ENCODE assay signal across 12 cellular contexts in genomic region chr11:67614730-67615454, GRCh38. TPM values are rescaled to one million over a fixed set of nuclear protein-coding genes. Genes with fewer than 3 reads are reported as not detected.
DNase-seq lines count a peak whose midpoint lies in the region; ATAC-seq lines count a peak whose summit lies in the region.
"Had no signal": no experiment of that assay in that cellular context is flagged by ENCODE, and none has a peak within 500 bp of the region (broad histone marks: within the 10 kb centered on the region; RNA-seq: fewer than 3 reads in every experiment).

No MANE protein-coding gene starts in this region.

- H3K4me3 ChIP-seq in mesenchymal stem cell (ENCODE audit: insufficient read depth in 1 of 2, low read depth in 1 of 2, low read length in 2 of 2) (peak overlapping the region in 1 of 2 experiments; percentile 72), aorta (ENCODE audit: low read length in 2 of 2) (no peak overlapping the region)
- H3K4me3 ChIP-seq: mucosa of descending colon had no signal

- H3K27ac ChIP-seq in mesenchymal stem cell (ENCODE audit: low read length, poor library complexity, severe bottlenecking) (no peak overlapping the region), aorta (ENCODE audit: low read depth in 1 of 2, low read length in 2 of 2) (no peak overlapping the region)

- H3K4me2 ChIP-seq in mesenchymal stem cell (ENCODE audit: low read length, poor library complexity, severe bottlenecking) = no peak overlapping the region

- H2AFZ ChIP-seq in mesenchymal stem cell (ENCODE audit: low read depth, low read length) = no peak overlapping the region

- H4K8ac ChIP-seq in mesenchymal stem cell (ENCODE audit: low read length) = no peak overlapping the region

- H3K27me3 ChIP-seq in mesenchymal stem cell (ENCODE audit: control insufficient read depth in 1 of 2, insufficient read depth in 1 of 2, low read length in 2 of 2) (peaks cover 8 to 37% of the 10 kb centered on the region in 2 experiments), aorta (ENCODE audit: control insufficient read depth in 1 of 2, insufficient read depth in 2 of 2, low read length in 1 of 2) (no peaks in the 10 kb centered on the region)

- H3K23ac ChIP-seq in mesenchymal stem cell (ENCODE audit: low read length in 2 of 2) = no peak overlapping the region

- no peaks in the 10 kb centered on the region for H3K9me3 Mint-ChIP-seq in activated naive CD4-positive, alpha-beta T cell treated with anti-CD3 and anti-CD28 coated beads, Interleukin-2, amount 50 U/mL, for 24 hours
- H3K9me3 Mint-ChIP-seq in activated naive CD8-positive, alpha-beta T cell treated with anti-CD3 and anti-CD28 coated beads for 36 hours = no peaks in the 10 kb centered on the region

- H3K4me1 Mint-ChIP-seq in activated naive CD4-positive, alpha-beta T cell treated with anti-CD3 and anti-CD28 coated beads, Interleukin-2, amount 50 U/mL, for 24 hours = peaks cover 22% of the 10 kb centered on the region
- H3K4me1 Mint-ChIP-seq in activated naive CD8-positive, alpha-beta T cell treated with anti-CD3 and anti-CD28 coated beads for 36 hours = peaks cover 16% of the 10 kb centered on the region

- no peak overlapping the region for H2BK12ac ChIP-seq in mesenchymal stem cell (ENCODE audit: low read length in 2 of 2)

- peak overlapping the region; percentile 80 for H3K4me3 Mint-ChIP-seq in activated naive CD4-positive, alpha-beta T cell treated with anti-CD3 and anti-CD28 coated beads, Interleukin-2, amount 50 U/mL, for 24 hours
- H3K4me3 Mint-ChIP-seq in activated naive CD8-positive, alpha-beta T cell treated with anti-CD3 and anti-CD28 coated beads for 36 hours = peak overlapping the region; percentile 74
- H3K4me3 Mint-ChIP-seq: brain had no signal

- no peaks in the 10 kb centered on the region for H3K27me3 Mint-ChIP-seq in activated naive CD4-positive, alpha-beta T cell treated with anti-CD3 and anti-CD28 coated beads, Interleukin-2, amount 50 U/mL, for 24 hours
- peaks cover 11% of the 10 kb centered on the region for H3K27me3 Mint-ChIP-seq in activated naive CD8-positive, alpha-beta T cell treated with anti-CD3 and anti-CD28 coated beads for 36 hours

- peak; percentile 15 for ATAC-seq in aorta (ENCODE audit: low FRiP score)

- no peak overlapping the region for H4K91ac ChIP-seq in mesenchymal stem cell (ENCODE audit: low read length)

- H2AK5ac ChIP-seq in mesenchymal stem cell (ENCODE audit: low read length, severe bottlenecking) = no peak overlapping the region

- H3K79me1 ChIP-seq in mesenchymal stem cell (replicated peaks; ENCODE audit: low read length, poor library complexity, severe bottlenecking) = peaks cover 14% of the 10 kb centered on the region

- no peak overlapping the region for H2BK120ac ChIP-seq in mesenchymal stem cell (ENCODE audit: low read depth, low read length)

- peaks cover 4% of the 10 kb centered on the region for H3K4me1 ChIP-seq in mesenchymal stem cell (ENCODE audit: control insufficient read depth, insufficient read depth, low read depth, low read length)
- no peaks in the 10 kb centered on the region for H3K4me1 ChIP-seq in aorta (ENCODE audit: control insufficient read depth in 1 of 2, insufficient read depth in 2 of 2, low read length in 2 of 2)

- H3K9me3 ChIP-seq in mesenchymal stem cell (ENCODE audit: control insufficient read depth, low read length) = no peaks in the 10 kb centered on the region
- H3K9me3 ChIP-seq in aorta (ENCODE audit: control insufficient read depth, low read length) = no peaks in the 10 kb centered on the region
- H3K9me3 ChIP-seq: mucosa of descending colon had no signal

- H3K36me3 ChIP-seq in mesenchymal stem cell (ENCODE audit: control insufficient read depth in 1 of 2, insufficient read depth in 2 of 2, low read depth in 1 of 2, low read length in 2 of 2) = peaks cover 32 to 37% of the 10 kb centered on the region in 2 experiments
- H3K36me3 ChIP-seq in aorta (ENCODE audit: control insufficient read depth in 1 of 2, insufficient read depth in 2 of 2, low read length in 1 of 2) = no peaks in the 10 kb centered on the region

- H3K27ac Mint-ChIP-seq in activated naive CD4-positive, alpha-beta T cell treated with anti-CD3 and anti-CD28 coated beads, Interleukin-2, amount 50 U/mL, for 24 hours = peak overlapping the region; percentile 96
- H3K27ac Mint-ChIP-seq in activated naive CD8-positive, alpha-beta T cell treated with anti-CD3 and anti-CD28 coated beads for 36 hours = peak overlapping the region; percentile 95
- H3K27ac Mint-ChIP-seq: brain had no signal

- H2BK5ac ChIP-seq in mesenchymal stem cell (ENCODE audit: low read depth, low read length, poor library complexity, severe bottlenecking) = no peak overlapping the region

- no peak overlapping the region for H2BK15ac ChIP-seq in mesenchymal stem cell (ENCODE audit: low read depth, poor library complexity, severe bottlenecking)

- H3K9ac ChIP-seq in mesenchymal stem cell (ENCODE audit: low read length) = peak overlapping the region; percentile 79

- H3K14ac ChIP-seq in mesenchymal stem cell (ENCODE audit: low read length in 2 of 2) = no peak overlapping the region

- no peak for DNase-seq in activated naive CD4-positive, alpha-beta T cell treated with Interleukin-2 at 50 U/mL for 16 hours
- no peak for DNase-seq in activated naive CD8-positive, alpha-beta T cell treated with anti-CD3 and anti-CD28 coated beads for 36 hours
- no peak for DNase-seq in mesenchymal stem cell
- no peak for DNase-seq in aorta
- DNase-seq in activated gamma-delta T cell (lab: John Stamatoyannopoulos, UW) = no peak
- no peak for DNase-seq in GM19238 (ENCODE audit: insufficient read length, low spot score)
- no peak for DNase-seq in GM19240 (ENCODE audit: insufficient read length, low spot score)
- DNase-seq: NCI-H2107 had no signal

- intact Hi-C loops in aorta (cut with DNase I) = no loop called here

- WGBS in mesenchymal stem cell = 95% methylated on average over 16 of the region's 16 CpGs
- 80 to 84% methylated on average over 14 to 16 of the region's 16 CpGs for WGBS in aorta, 2 donors

- no peak overlapping the region for H3K18ac ChIP-seq in mesenchymal stem cell (ENCODE audit: low read depth in 1 of 2, low read length in 2 of 2)

- H3K4ac ChIP-seq in mesenchymal stem cell (ENCODE audit: low read depth in 1 of 2, low read length in 2 of 2) = no peak overlapping the region

- peaks cover 2% of the 10 kb centered on the region for H3K36me3 Mint-ChIP-seq in activated naive CD4-positive, alpha-beta T cell treated with anti-CD3 and anti-CD28 coated beads, Interleukin-2, amount 50 U/mL, for 24 hours
- no peaks in the 10 kb centered on the region for H3K36me3 Mint-ChIP-seq in activated naive CD8-positive, alpha-beta T cell treated with anti-CD3 and anti-CD28 coated beads for 36 hours

RNA-seq across cellular contexts. Expression of gene NDUFV1, which starts 8.2 kb away (rescaled TPM):
- 100 to 1,000 TPM; 317 to 321 TPM for total RNA-seq in activated naive CD8-positive, alpha-beta T cell treated with anti-CD3 and anti-CD28 coated beads for 36 hours
- polyA plus RNA-seq in mesenchymal stem cell (2013, experiment 1 of 2) = 65.0 TPM
- polyA plus RNA-seq in mesenchymal stem cell (2013, experiment 2 of 2) = 60.8 TPM
- 100 to 1,000 TPM; 113 to 123 TPM for total RNA-seq in aorta
- polyA plus RNA-seq in aorta = 100 to 1,000 TPM; 104 to 295 TPM

RNA-seq across cellular contexts. Expression of gene NUDT8, which starts 14.8 kb away (rescaled TPM):
- total RNA-seq in activated naive CD8-positive, alpha-beta T cell treated with anti-CD3 and anti-CD28 coated beads for 36 hours = 10 to 100 TPM; 30.2 to 31.0 TPM
- polyA plus RNA-seq in mesenchymal stem cell (2013, experiment 1 of 2) = 6.9 TPM
- 6.6 TPM for polyA plus RNA-seq in mesenchymal stem cell (2013, experiment 2 of 2)
- 1 to 10 TPM; 4.6 to 6.8 TPM for total RNA-seq in aorta
- polyA plus RNA-seq in aorta = 1 to 10 TPM; 4.1 to 9.5 TPM

RNA-seq across cellular contexts. Expression of gene TBX10, which starts 24.7 kb away (rescaled TPM):
- total RNA-seq in activated naive CD8-positive, alpha-beta T cell treated with anti-CD3 and anti-CD28 coated beads for 36 hours = not detected
- polyA plus RNA-seq in mesenchymal stem cell (2013, experiment 1 of 2) = not detected
- not detected for polyA plus RNA-seq in mesenchymal stem cell (2013, experiment 2 of 2)
- not detected for total RNA-seq in aorta
- 1 to 10 TPM in 1 of 2 donors, under 1 TPM in 1; 0.23 to 5.4 TPM for polyA plus RNA-seq in aorta
- total RNA-seq: fibroblast of villous mesenchyme had no signal

RNA-seq across cellular contexts. Expression of gene GSTP1, which starts 31.3 kb away (rescaled TPM):
- total RNA-seq in activated naive CD8-positive, alpha-beta T cell treated with anti-CD3 and anti-CD28 coated beads for 36 hours = 100 to 1,000 TPM; 452 to 465 TPM
- polyA plus RNA-seq in mesenchymal stem cell (2013, experiment 1 of 2) = 535 TPM
- polyA plus RNA-seq in mesenchymal stem cell (2013, experiment 2 of 2) = 543 TPM
- total RNA-seq in aorta = 100 to 1,000 TPM; 371 to 432 TPM
- polyA plus RNA-seq in aorta = 100 to 1,000 TPM; 559 to 782 TPM

RNA-seq across cellular contexts. Expression of gene ACY3, which starts 35.6 kb away (rescaled TPM):
- total RNA-seq in activated naive CD8-positive, alpha-beta T cell treated with anti-CD3 and anti-CD28 coated beads for 36 hours = under 1 TPM; 0.27 to 0.70 TPM
- polyA plus RNA-seq in mesenchymal stem cell (2013, experiment 1 of 2) = not detected
- not detected for polyA plus RNA-seq in mesenchymal stem cell (2013, experiment 2 of 2)
- total RNA-seq in aorta = not detected
- 1 to 10 TPM in 1 of 2 donors, not detected in 1; 8.3 TPM for polyA plus RNA-seq in aorta
- total RNA-seq: fibroblast of villous mesenchyme had no signal
